ENCODE assay signal across 14 cellular contexts in genomic region chr6:16243055-16243454, GRCh38. TPM values are rescaled to one million over a fixed set of nuclear protein-coding genes. Genes with fewer than 3 reads are reported as not detected.
DNase-seq lines count a peak whose midpoint lies in the region; TF ChIP-seq lines count a peak whose summit lies in the region.
"Had no signal": no experiment of that assay in that cellular context is flagged by ENCODE, and none has a peak within 500 bp of the region (broad histone marks: within the 10 kb centered on the region; RNA-seq: fewer than 3 reads in every experiment).

No MANE protein-coding gene starts in this region.

- H3K4me3 ChIP-seq in left ventricle myocardium inferior: no peak overlapping the region
- no peak overlapping the region for H3K4me3 ChIP-seq in OCI-LY7 (ENCODE audit: low read depth, low read length, poor library complexity, severe bottlenecking)

- H3K27ac ChIP-seq in left ventricle myocardium inferior (replicated peaks) (peak overlapping the region; percentile 92), OCI-LY7 (ENCODE audit: low read depth, low read length, poor library complexity, severe bottlenecking) (no peak overlapping the region)
- H3K27ac ChIP-seq: 22Rv1 had no signal

- H3K4me3 Mint-ChIP-seq in brain: peak overlapping the region in 2 of 5 experiments; percentile 35 to 50
- H3K4me3 Mint-ChIP-seq in glutamatergic neuron (ENCODE audit: unreplicated experiment): no peak overlapping the region
- H3K4me3 Mint-ChIP-seq: stimulated activated naive CD8-positive, alpha-beta T cell treated with anti-CD3 and anti-CD28 coated beads, Interleukin-15, Interleukin-2, amounts not matched to agents 100 ng/mL and 50 ng/mL, for 24 hours had no signal

- H3K4me1 Mint-ChIP-seq in brain (peaks cover 67% of the 10 kb centered on the region), glutamatergic neuron (ENCODE audit: low read depth, unreplicated experiment) (peaks cover 22% of the 10 kb centered on the region)

- H3K4me1 ChIP-seq in left ventricle myocardium inferior (peaks cover 89% of the 10 kb centered on the region), OCI-LY7 (ENCODE audit: insufficient read depth, low read length, poor library complexity, severe bottlenecking) (no peaks in the 10 kb centered on the region)

- H3K36me3 Mint-ChIP-seq in brain (no peaks in the 10 kb centered on the region), glutamatergic neuron (ENCODE audit: unreplicated experiment) (no peaks in the 10 kb centered on the region)

- CTCF ChIA-PET in OCI-LY7 (lab: Charles Lee; ENCODE audit: unreplicated experiment): no interaction called here

- H2AFZ ChIP-seq in OCI-LY7 (ENCODE audit: low read length): no peak overlapping the region

- intact Hi-C loops in left ventricle myocardium inferior (cut with micrococcal nuclease) (no loop called here), OCI-LY7 (cut with micrococcal nuclease; ENCODE audit: unreplicated experiment) (no loop called here)

- TF ChIP-seq CTCF in brain (conservative IDR thresholded peaks at IDR 0.05) (no peak), left ventricle myocardium inferior (IDR thresholded peaks at IDR 0.05; ENCODE audit: borderline replicate concordance) (no peak), OCI-LY7 (conservative IDR thresholded peaks at IDR 0.05; ENCODE audit: low read length) (no peak), glutamatergic neuron (IDR thresholded peaks at IDR 0.05; ENCODE audit: partially characterized antibody, unreplicated experiment) (no peak)

- H3K9me2 ChIP-seq in OCI-LY7 (ENCODE audit: insufficient read depth, low read length): no peaks in the 10 kb centered on the region

- H3K9me3 Mint-ChIP-seq in brain (peaks cover 0 to 6% (median 3%) of the 10 kb centered on the region in 5 experiments), glutamatergic neuron (ENCODE audit: unreplicated experiment) (peaks cover 6% of the 10 kb centered on the region)
- H3K9me3 Mint-ChIP-seq: stimulated activated naive CD8-positive, alpha-beta T cell treated with anti-CD3 and anti-CD28 coated beads, Interleukin-15, Interleukin-2, amounts not matched to agents 100 ng/mL and 50 ng/mL, for 24 hours had no signal

- H3K36me3 ChIP-seq in left ventricle myocardium inferior (peaks cover 12% of the 10 kb centered on the region), OCI-LY7 (ENCODE audit: insufficient read depth, low read length) (no peaks in the 10 kb centered on the region)

- H3K9me3 ChIP-seq in left ventricle myocardium inferior (replicated peaks): no peaks in the 10 kb centered on the region
- H3K9me3 ChIP-seq in OCI-LY7 (ENCODE audit: low read length): no peaks in the 10 kb centered on the region

- H3K79me2 ChIP-seq in OCI-LY7 (ENCODE audit: insufficient read depth, low read depth, low read length): no peaks in the 10 kb centered on the region

- H3K27ac Mint-ChIP-seq in brain (peak overlapping the region in 3 of 5 experiments; percentile 67 to 93 (median 73)), glutamatergic neuron (ENCODE audit: unreplicated experiment) (no peak overlapping the region)
- H3K27ac Mint-ChIP-seq: stimulated activated naive CD8-positive, alpha-beta T cell treated with anti-CD3 and anti-CD28 coated beads, Interleukin-15, Interleukin-2, amounts not matched to agents 100 ng/mL and 50 ng/mL, for 24 hours had no signal

- peaks cover 28% of the 10 kb centered on the region for H3K27me3 Mint-ChIP-seq in brain
- H3K27me3 Mint-ChIP-seq in glutamatergic neuron (ENCODE audit: unreplicated experiment): peaks cover 12% of the 10 kb centered on the region

- peak; percentile 27 for DNase-seq in DMS 273 (lab: John Stamatoyannopoulos, UW; ENCODE audit: unreplicated experiment)
- DNase-seq in DMS 273 treated with DMSO at 0.1 percent for 48 hours (lab: John Stamatoyannopoulos, UW): no peak
- DNase-seq in left ventricle myocardium inferior: peak; percentile 42
- peak; percentile 91 for DNase-seq in stromal cell of bone marrow (ENCODE audit: low read depth)
- no peak for DNase-seq in OCI-LY7 (ENCODE audit: low spot score)
- DNase-seq in activated naive CD4-positive, alpha-beta T cell treated with Interleukin-2 at 50 U/mL for 16 hours: no peak
- no peak for DNase-seq in glutamatergic neuron
- DNase-seq: activated T-cell treated with anti-CD3 and anti-CD28 coated beads, Interleukin-2, amount 50 U/mL, for 48 hours; cerebellar nuclear complex; GF-D8; HCEC 1CT had no signal

- POLR2A ChIA-PET in OCI-LY7 (lab: Charles Lee): no interaction called here

- no peak overlapping the region for H3K4me2 ChIP-seq in OCI-LY7 (ENCODE audit: low read length)

- no peaks in the 10 kb centered on the region for H3K27me3 ChIP-seq in left ventricle myocardium inferior (ENCODE audit: low read depth)

- no TSS peak for BruUV-seq in OCI-LY7 (replicated peaks; lab: Mats Ljungman, UMichigan)

- H4K20me1 ChIP-seq in OCI-LY7 (ENCODE audit: insufficient read depth, low read length): no peaks in the 10 kb centered on the region

RNA-seq across cellular contexts. Expression of gene GMPR, which starts 4.7 kb away (rescaled TPM):
- 28.9 TPM for polyA plus RNA-seq in brain (ENCODE audit: insufficient read depth, low read depth, low replicate concordance)
- total RNA-seq in left ventricle myocardium inferior: 126 TPM
- total RNA-seq in OCI-LY7 (2014; rRNA removed; shearing (Covaris generic)): not detected in 2 replicates
- not detected in 2 replicates for total RNA-seq in OCI-LY7 (2022)
- 5.0 TPM for total RNA-seq in glutamatergic neuron (ENCODE audit: unreplicated experiment)

Comparison
In these comparisons a context has a peak if more than half of its experiments do, and no peak if none do; other contexts are left out.
1. DNase-seq: peak in DMS 273 (single experiment), left ventricle myocardium inferior (single experiment) and stromal cell of bone marrow (single experiment); none in DMS 273 treated with DMSO at 0.1 percent for 48 hours (single experiment), OCI-LY7 (single experiment), activated naive CD4-positive, alpha-beta T cell treated with Interleukin-2 at 50 U/mL for 16 hours (single experiment) and glutamatergic neuron (single experiment).
2. RNA of gene GMPR, which starts 4.7 kb away (total RNA-seq): 126 TPM in left ventricle myocardium inferior (single experiment); 5.0 TPM in glutamatergic neuron (single experiment) and not detected in OCI-LY7; every median in the first group is over 10 times any median in the second.